ENCODE assay signal across 1 cellular context in the genomic region with DNA sequence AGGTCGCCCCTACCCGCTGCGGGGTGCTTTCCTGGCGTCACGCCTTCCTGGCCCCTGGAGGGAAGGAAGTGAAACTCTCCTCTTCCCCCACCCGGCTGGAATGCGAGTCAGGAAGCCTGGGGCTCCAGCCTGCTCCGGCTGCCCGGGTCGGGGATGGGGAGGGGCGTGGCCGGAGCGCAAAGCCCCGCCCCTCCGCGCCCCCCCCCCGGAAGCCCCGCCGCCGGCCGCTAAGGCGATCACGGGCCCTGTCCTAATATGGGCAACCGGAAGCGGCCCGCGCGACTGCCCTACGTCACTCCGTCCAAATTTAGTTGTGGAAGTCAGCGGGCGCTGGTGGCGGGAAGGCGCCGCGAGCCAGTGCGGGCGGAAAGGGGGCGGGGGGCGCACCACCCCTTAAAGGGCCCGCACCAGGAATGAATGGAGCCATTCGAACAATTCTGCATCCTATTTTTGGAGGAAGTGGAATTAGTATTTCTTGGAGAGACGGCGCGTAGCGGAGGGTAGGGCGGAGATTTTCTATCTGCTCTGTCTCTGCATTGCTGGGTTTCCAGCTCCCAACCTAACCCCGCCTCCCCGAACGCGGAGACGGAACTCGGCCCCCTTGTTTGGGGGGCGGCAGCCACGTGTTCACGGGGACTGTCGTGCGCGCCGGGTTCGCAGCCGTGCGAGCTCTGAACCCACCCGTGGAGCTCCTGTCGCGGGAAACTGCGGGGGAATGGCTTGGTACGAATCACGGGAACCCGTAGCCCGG.
TF ChIP-seq lines count a peak whose summit lies in the region.

No MANE protein-coding gene starts in this region.

TF ChIP-seq in K562, 482 proteins besides CTCF, POLR2A, EP300 and RAD21 (continued from another document and continues in another):
- TF ChIP-seq PURB (CRISPR knock-in tag; IDR thresholded peaks at IDR 0.05; ENCODE audit: low read depth) (no peak), ZNF384 (IDR thresholded peaks at IDR 0.05; ENCODE audit: low read depth, low read length) (no peak), ZNF717 (CRISPR knock-in tag; IDR thresholded peaks at IDR 0.05) (no peak), RBM22 (IDR thresholded peaks at IDR 0.05; ENCODE audit: low read depth, low read length, poor library complexity, severe bottlenecking) (peak; percentile 40), PHF8 (IDR thresholded peaks at IDR 0.05; ENCODE audit: borderline replicate concordance, low read length) (no peak), DIDO1 (tag; IDR thresholded peaks at IDR 0.05; ENCODE audit: low read depth) (no peak), KDM1A (IDR thresholded peaks at IDR 0.05) (no peak), PPARD (CRISPR knock-in tag; IDR thresholded peaks at IDR 0.05) (no peak), FOXA3 (CRISPR knock-in tag; conservative IDR thresholded peaks at IDR 0.05 in 1 of 2, IDR thresholded peaks at IDR 0.05 in 1 of 2) (no peak), CREBBP (IDR thresholded peaks at IDR 0.05; ENCODE audit: low read depth, low read length) (no peak), XRCC5 (IDR thresholded peaks at IDR 0.05; ENCODE audit: low read depth, low read length) (no peak), TCF3 (CRISPR knock-in tag; IDR thresholded peaks at IDR 0.05) (peak; percentile 18; the same call in 1 of the 2 replicates), FOXJ2 (tag; IDR thresholded peaks at IDR 0.05) (no peak), SMARCC2 (IDR thresholded peaks at IDR 0.05; ENCODE audit: low read depth) (no peak), GABPB2 (CRISPR knock-in tag; conservative IDR thresholded peaks at IDR 0.05) (no peak), ZNF282 (CRISPR knock-in tag; IDR thresholded peaks at IDR 0.05) (no peak), ELF2 (CRISPR knock-in tag; IDR thresholded peaks at IDR 0.05) (no peak), ZZZ3 (IDR thresholded peaks at IDR 0.05) (no peak), ZNF77 (CRISPR knock-in tag; IDR thresholded peaks at IDR 0.05) (no peak), KDM2B (CRISPR knock-in tag; IDR thresholded peaks at IDR 0.05) (no peak), TAF7 (tag; IDR thresholded peaks at IDR 0.05) (no peak), ARHGAP35 (IDR thresholded peaks at IDR 0.05; ENCODE audit: partially characterized antibody) (no peak), E2F3 (CRISPR knock-in tag; IDR thresholded peaks at IDR 0.05) (peak; percentile 89), NEUROD1 (IDR thresholded peaks at IDR 0.05; ENCODE audit: borderline replicate concordance, low read depth, low read length, partially characterized antibody) (peak; percentile 78), ZNF830 (CRISPR knock-in tag; IDR thresholded peaks at IDR 0.05) (no peak), KLF1 (tag; IDR thresholded peaks at IDR 0.05) (peak; percentile 90), TEAD2 (tag; IDR thresholded peaks at IDR 0.05) (peak; percentile 91), ZNF707 (CRISPR knock-in tag; conservative IDR thresholded peaks at IDR 0.05) (no peak), NFE2 (IDR thresholded peaks at IDR 0.05; ENCODE audit: low read depth) (no peak), KAT7 (CRISPR knock-in tag; IDR thresholded peaks at IDR 0.05; ENCODE audit: borderline replicate concordance) (no peak; the same call in 1 of the 2 replicates), FOXM1 (IDR thresholded peaks at IDR 0.05; ENCODE audit: low read depth) (peak; percentile 90), FOXM1 (CRISPR knock-in tag; IDR thresholded peaks at IDR 0.05; ENCODE audit: low read depth) (no peak), MYC (IDR thresholded peaks at IDR 0.05; ENCODE audit: low read depth, low read length) (peak; percentile 94), MYC (CRISPR knock-in tag; IDR thresholded peaks at IDR 0.05; ENCODE audit: borderline replicate concordance, low read depth) (peak; percentile 94), MTA1 (IDR thresholded peaks at IDR 0.05; ENCODE audit: borderline replicate concordance) (no peak), RNF2 (IDR thresholded peaks at IDR 0.05) (peak; percentile 84), EGR1 (conservative IDR thresholded peaks at IDR 0.05) (peak; percentile 86), ZNF780A (CRISPR knock-in tag; IDR thresholded peaks at IDR 0.05) (no peak), SMAD1 (IDR thresholded peaks at IDR 0.05; ENCODE audit: low read depth, low read length, partially characterized antibody) (peak; percentile 75), GATA2 (CRISPR knock-in tag; IDR thresholded peaks at IDR 0.05) (no peak), CBX3 (IDR thresholded peaks at IDR 0.05; ENCODE audit: borderline replicate concordance in 1 of 2, low read length in 2 of 2) (peak in 1 of 2 experiments; percentile 17; a peak in 1 of 3 replicates), ETV6 (IDR thresholded peaks at IDR 0.05; ENCODE audit: borderline replicate concordance in 1 of 2, low read depth in 2 of 2, low read length in 1 of 2) (no peak), ETV6 (CRISPR knock-in tag; IDR thresholded peaks at IDR 0.05; ENCODE audit: borderline replicate concordance) (no peak), C11orf30 (IDR thresholded peaks at IDR 0.05; ENCODE audit: low read depth) (no peak), SMARCA5 (IDR thresholded peaks at IDR 0.05) (no peak)
- TF ChIP-seq, protein P1, sequence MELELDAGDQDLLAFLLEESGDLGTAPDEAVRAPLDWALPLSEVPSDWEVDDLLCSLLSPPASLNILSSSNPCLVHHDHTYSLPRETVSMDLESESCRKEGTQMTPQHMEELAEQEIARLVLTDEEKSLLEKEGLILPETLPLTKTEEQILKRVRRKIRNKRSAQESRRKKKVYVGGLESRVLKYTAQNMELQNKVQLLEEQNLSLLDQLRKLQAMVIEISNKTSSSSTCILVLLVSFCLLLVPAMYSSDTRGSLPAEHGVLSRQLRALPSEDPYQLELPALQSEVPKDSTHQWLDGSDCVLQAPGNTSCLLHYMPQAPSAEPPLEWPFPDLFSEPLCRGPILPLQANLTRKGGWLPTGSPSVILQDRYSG (tag; conservative IDR thresholded peaks at IDR 0.05; ENCODE audit: low read depth) = no peak
- TF ChIP-seq, protein P2, sequence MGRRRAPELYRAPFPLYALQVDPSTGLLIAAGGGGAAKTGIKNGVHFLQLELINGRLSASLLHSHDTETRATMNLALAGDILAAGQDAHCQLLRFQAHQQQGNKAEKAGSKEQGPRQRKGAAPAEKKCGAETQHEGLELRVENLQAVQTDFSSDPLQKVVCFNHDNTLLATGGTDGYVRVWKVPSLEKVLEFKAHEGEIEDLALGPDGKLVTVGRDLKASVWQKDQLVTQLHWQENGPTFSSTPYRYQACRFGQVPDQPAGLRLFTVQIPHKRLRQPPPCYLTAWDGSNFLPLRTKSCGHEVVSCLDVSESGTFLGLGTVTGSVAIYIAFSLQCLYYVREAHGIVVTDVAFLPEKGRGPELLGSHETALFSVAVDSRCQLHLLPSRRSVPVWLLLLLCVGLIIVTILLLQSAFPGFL (CRISPR knock-in tag; IDR thresholded peaks at IDR 0.05) = no peak
- TF ChIP-seq, protein P3, sequence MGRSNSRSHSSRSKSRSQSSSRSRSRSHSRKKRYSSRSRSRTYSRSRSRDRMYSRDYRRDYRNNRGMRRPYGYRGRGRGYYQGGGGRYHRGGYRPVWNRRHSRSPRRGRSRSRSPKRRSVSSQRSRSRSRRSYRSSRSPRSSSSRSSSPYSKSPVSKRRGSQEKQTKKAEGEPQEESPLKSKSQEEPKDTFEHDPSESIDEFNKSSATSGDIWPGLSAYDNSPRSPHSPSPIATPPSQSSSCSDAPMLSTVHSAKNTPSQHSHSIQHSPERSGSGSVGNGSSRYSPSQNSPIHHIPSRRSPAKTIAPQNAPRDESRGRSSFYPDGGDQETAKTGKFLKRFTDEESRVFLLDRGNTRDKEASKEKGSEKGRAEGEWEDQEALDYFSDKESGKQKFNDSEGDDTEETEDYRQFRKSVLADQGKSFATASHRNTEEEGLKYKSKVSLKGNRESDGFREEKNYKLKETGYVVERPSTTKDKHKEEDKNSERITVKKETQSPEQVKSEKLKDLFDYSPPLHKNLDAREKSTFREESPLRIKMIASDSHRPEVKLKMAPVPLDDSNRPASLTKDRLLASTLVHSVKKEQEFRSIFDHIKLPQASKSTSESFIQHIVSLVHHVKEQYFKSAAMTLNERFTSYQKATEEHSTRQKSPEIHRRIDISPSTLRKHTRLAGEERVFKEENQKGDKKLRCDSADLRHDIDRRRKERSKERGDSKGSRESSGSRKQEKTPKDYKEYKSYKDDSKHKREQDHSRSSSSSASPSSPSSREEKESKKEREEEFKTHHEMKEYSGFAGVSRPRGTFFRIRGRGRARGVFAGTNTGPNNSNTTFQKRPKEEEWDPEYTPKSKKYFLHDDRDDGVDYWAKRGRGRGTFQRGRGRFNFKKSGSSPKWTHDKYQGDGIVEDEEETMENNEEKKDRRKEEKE (IDR thresholded peaks at IDR 0.05; ENCODE audit: borderline replicate concordance in 1 of 2, control insufficient read depth in 1 of 2, low read depth in 2 of 2, low read length in 1 of 2) = no peak
- TF ChIP-seq, protein P4, sequence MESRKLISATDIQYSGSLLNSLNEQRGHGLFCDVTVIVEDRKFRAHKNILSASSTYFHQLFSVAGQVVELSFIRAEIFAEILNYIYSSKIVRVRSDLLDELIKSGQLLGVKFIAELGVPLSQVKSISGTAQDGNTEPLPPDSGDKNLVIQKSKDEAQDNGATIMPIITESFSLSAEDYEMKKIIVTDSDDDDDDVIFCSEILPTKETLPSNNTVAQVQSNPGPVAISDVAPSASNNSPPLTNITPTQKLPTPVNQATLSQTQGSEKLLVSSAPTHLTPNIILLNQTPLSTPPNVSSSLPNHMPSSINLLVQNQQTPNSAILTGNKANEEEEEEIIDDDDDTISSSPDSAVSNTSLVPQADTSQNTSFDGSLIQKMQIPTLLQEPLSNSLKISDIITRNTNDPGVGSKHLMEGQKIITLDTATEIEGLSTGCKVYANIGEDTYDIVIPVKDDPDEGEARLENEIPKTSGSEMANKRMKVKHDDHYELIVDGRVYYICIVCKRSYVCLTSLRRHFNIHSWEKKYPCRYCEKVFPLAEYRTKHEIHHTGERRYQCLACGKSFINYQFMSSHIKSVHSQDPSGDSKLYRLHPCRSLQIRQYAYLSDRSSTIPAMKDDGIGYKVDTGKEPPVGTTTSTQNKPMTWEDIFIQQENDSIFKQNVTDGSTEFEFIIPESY (CRISPR knock-in tag; IDR thresholded peaks at IDR 0.05) = no peak
- TF ChIP-seq, protein P5, sequence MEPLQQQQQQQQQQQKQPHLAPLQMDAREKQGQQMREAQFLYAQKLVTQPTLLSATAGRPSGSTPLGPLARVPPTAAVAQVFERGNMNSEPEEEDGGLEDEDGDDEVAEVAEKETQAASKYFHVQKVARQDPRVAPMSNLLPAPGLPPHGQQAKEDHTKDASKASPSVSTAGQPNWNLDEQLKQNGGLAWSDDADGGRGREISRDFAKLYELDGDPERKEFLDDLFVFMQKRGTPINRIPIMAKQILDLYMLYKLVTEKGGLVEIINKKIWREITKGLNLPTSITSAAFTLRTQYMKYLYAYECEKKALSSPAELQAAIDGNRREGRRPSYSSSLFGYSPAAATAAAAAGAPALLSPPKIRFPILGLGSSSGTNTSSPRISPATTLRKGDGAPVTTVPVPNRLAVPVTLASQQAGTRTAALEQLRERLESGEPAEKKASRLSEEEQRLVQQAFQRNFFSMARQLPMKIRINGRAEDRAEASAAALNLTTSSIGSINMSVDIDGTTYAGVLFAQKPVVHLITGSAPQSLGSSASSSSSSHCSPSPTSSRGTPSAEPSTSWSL (CRISPR knock-in tag; IDR thresholded peaks at IDR 0.05; ENCODE audit: borderline replicate concordance) = no peak
- TF ChIP-seq, protein P6, sequence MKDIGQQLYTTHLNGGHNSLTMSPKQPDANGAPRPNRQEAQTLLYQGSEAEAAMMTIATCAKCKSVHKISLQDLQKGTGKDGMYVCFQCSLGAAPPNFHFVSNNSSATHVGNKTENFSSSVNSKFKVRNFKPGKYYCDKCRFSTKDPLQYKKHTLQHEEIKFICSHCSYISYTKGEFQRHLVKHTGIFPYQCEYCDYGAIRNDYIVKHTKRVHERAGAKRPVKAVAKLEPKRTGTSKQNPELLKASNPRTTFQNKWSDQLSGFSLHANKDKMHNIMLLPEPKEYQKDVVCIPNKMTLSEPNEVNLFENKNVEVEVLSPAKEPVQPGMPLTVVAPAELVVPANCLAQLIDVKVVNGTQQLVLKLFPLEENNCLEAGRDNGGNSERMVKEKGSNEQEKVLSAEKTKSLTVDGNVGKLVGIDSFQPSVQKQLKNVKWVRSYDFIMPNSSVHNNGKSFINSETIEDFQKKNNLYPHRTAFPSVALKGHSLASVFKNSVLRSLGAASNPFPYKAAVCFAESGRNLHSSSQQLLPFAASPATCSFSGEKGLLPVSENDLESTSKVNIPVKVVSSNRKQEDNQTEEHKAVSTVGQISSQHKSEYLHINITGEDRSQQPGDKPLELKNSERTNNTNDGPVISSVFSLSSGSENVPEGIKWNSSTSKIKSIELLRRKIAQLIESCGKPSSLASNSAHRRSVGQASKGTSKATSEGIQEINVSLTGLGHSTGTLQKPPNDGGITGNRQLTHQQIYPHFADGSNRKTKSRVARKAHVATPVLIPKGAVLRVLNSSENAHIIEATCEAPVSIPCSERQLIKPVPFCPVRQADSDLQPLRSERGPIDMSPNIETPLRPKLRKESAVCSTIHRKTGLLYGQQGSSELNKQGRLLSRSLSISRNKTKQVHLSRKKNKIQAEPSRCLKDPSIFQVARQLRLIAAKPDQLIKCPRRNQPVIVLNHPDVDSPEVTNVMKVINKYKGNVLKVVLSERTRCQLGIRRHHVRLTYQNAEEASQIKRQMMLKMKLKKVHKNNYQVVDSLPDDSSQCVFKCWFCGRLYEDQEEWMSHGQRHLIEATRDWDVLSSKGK (CRISPR knock-in tag; IDR thresholded peaks at IDR 0.05) = no peak
- TF ChIP-seq, protein P7, sequence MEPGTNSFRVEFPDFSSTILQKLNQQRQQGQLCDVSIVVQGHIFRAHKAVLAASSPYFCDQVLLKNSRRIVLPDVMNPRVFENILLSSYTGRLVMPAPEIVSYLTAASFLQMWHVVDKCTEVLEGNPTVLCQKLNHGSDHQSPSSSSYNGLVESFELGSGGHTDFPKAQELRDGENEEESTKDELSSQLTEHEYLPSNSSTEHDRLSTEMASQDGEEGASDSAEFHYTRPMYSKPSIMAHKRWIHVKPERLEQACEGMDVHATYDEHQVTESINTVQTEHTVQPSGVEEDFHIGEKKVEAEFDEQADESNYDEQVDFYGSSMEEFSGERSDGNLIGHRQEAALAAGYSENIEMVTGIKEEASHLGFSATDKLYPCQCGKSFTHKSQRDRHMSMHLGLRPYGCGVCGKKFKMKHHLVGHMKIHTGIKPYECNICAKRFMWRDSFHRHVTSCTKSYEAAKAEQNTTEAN (CRISPR knock-in tag; IDR thresholded peaks at IDR 0.05) = no peak
